Comparison of ENCODE assay signal across 28 cellular contexts in the genomic region with DNA sequence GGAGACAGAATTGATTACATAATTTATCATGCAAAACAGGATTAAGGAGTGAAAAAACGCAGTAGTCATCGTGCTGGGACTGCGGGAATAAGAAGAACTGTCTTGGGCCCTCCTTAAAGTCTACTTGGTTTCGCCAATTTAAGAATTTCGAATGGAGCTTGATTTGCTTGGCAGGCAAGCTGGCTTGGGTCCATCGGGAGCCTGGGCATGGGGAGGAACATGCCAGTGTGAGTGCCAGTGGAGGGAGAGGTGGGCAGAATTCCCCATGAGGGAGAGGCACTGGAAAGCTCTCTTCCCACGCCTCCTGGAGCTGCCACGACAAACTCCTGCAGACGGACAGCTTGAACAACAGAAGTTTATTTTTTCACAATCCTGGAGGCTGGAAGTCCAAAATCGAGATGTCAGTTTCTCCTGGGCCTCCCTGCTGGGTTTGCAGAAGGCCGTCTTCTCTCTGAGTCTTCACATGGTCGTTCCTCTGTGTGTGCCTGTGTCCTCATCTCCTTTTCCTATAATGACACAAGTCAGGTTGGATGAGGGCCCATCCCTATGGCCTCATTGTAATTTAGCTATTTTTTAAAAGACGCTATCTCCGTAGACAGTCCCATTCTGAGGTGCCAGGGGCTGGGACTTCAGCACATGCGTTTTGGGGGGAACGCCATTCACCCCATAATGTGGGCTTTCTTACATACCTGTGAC.
DNase-seq lines count a peak whose midpoint lies in the region; TF ChIP-seq lines count a peak whose summit lies in the region.
"Had no signal": no experiment of that assay in that cellular context is flagged by ENCODE, and none has a peak within 500 bp of the region (broad histone marks: within the 10 kb centered on the region; RNA-seq: fewer than 3 reads in every experiment).

No MANE protein-coding gene starts in this region.

- no peak for TF ChIP-seq EP300 in tibial nerve (IDR thresholded peaks at IDR 0.05)

- H3K4me3 ChIP-seq in tibial nerve (no peak overlapping the region), spleen (no peak overlapping the region)
- H3K4me3 ChIP-seq: BLaER1, cardiac muscle cell, left lung, upper lobe of right lung had no signal

- no peaks in the 10 kb centered on the region for H3K36me3 ChIP-seq in tibial nerve
- no peaks in the 10 kb centered on the region for H3K36me3 ChIP-seq in spleen
- H3K36me3 ChIP-seq: BLaER1, cardiac muscle cell, left lung, upper lobe of right lung, WERI-Rb-1 had no signal

- H3K9me3 ChIP-seq in tibial nerve (peaks cover 0 to 3% (median 0%) of the 10 kb centered on the region in 4 donors), spleen (peaks cover 0 to 29% (median 0%) of the 10 kb centered on the region in 8 donors)
- H3K9me3 ChIP-seq: BLaER1, upper lobe of right lung had no signal

- no peak overlapping the region for H3K27ac ChIP-seq in tibial nerve
- no peak overlapping the region for H3K27ac ChIP-seq in spleen
- H3K27ac ChIP-seq: BLaER1, cardiac muscle cell, left lung, RWPE1, upper lobe of right lung, WERI-Rb-1 had no signal

- H3K4me1 ChIP-seq in tibial nerve (no peaks in the 10 kb centered on the region), spleen (no peaks in the 10 kb centered on the region)
- H3K4me1 ChIP-seq: Caco-2, left lung, upper lobe of right lung had no signal

- TF ChIP-seq CTCF in tibial nerve (IDR thresholded peaks at IDR 0.05) = no peak
- no peak for TF ChIP-seq CTCF in spleen (IDR thresholded peaks at IDR 0.05 in 8 of 11, conservative IDR thresholded peaks at IDR 0.05 in 3 of 11)

- no peaks in the 10 kb centered on the region for H3K27me3 ChIP-seq in tibial nerve
- H3K27me3 ChIP-seq in spleen (replicated peaks in 1 of 7) = no peaks in the 10 kb centered on the region
- H3K27me3 ChIP-seq: BLaER1, cardiac muscle cell, left lung, upper lobe of right lung had no signal

- DNase-seq in Ammon's horn (ENCODE audit: low spot score) (peak; percentile 75), cerebellum (ENCODE audit: low spot score) (peak; percentile 69), inferior parietal cortex (ENCODE audit: extremely low spot score) (peak; percentile 17), putamen (ENCODE audit: low spot score) (peak; percentile 56), tibial nerve (ENCODE audit: low spot score in 2 of 2) (no peak), COR-L47 (lab: John Stamatoyannopoulos, UW) (no peak), spleen (no peak)
- DNase-seq in activated CD4-positive, alpha-beta T cell treated with anti-CD3 and anti-CD28 coated beads, Interleukin-2, amount 50 U/mL, for 4 hours = no peak
- DNase-seq: activated CD4-positive, alpha-beta T cell treated with anti-CD3 and anti-CD28 coated beads, Interleukin-2, amount 10 ng/mL, durations not matched to agents 7 days and 5 days; activated CD8-positive, alpha-beta memory T cell treated with anti-CD3 and anti-CD28 coated beads, Interleukin-2, amount 10 ng/mL, durations not matched to agents 7 days and 5 days; activated naive CD4-positive, alpha-beta T cell treated with anti-CD3 and anti-CD28 coated beads, Interleukin-2, amount 10 ng/mL, durations not matched to agents 7 days and 5 days; amniotic stem cell; Caco-2; DMS79; IMR-90; left lung; NCI-H1092; NCI-H2029; NCI-H2227 treated with DMSO at 0.1 percent for 48 hours; nephron progenitor cell; small intestine; stimulated activated CD4-positive, alpha-beta T cell treated with anti-CD3 and anti-CD28 coated beads, Interleukin-2, amount 100 ng/mL, for 48 hours; stimulated activated naive CD4-positive, alpha-beta T cell treated with Interleukin-2 at 50 U/mL for 16 hours; upper lobe of right lung; WERI-Rb-1 had no signal

- TF ChIP-seq POLR2A in tibial nerve (IDR thresholded peaks at IDR 0.05) = no peak
- TF ChIP-seq POLR2A in spleen (IDR thresholded peaks at IDR 0.05) = no peak

- intact Hi-C loops in spleen (cut with DNase I; ENCODE audit: low total_unique reads) = no loop called here

- 84 to 88% methylated on average over 16 of the region's 16 CpGs for WGBS in tibial nerve, 2 donors
- WGBS in spleen, 5 donors = 77 to 85% (median 82%) methylated on average over 16 of the region's 16 CpGs

Comparison
In these comparisons a context has a peak if more than half of its experiments do, and no peak if none do; other contexts are left out.
1. DNase-seq: peak in Ammon's horn (single experiment), cerebellum (single experiment), inferior parietal cortex (single experiment) and putamen (single experiment); none in activated CD4-positive, alpha-beta T cell treated with anti-CD3 and anti-CD28 coated beads, Interleukin-2, amount 50 U/mL, for 4 hours (0 of 2), tibial nerve (0 of 2), COR-L47 (single experiment) and spleen (single experiment).